In the genomic region with DNA sequence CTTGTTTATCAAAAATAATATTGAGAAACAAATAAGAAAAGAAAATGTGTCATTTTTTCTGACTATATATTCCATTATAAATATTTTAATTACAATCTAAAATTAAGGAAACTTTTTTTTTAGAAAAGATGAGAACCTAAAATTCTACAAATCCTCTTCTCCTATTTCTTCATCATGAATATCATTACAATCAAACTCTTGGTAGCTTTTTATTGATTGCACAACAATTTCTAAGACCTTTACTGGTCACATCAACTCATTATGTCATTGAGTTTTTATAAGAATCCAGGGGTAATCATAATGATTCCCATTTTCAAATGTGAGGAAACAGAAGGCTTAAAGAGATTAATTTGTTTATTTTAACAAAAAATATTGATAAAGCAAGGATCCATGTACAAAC, we compare ENCODE assay signal across 29 cellular contexts.
"Had no signal": no experiment of that assay in that cellular context is flagged by ENCODE, and none has a peak within 500 bp of the region (broad histone marks: within the 10 kb centered on the region; RNA-seq: fewer than 3 reads in every experiment).

No MANE protein-coding gene starts in this region.

- ATAC-seq: stimulated activated effector memory CD8-positive, alpha-beta T cell treated with anti-CD3 and anti-CD28 coated beads, Interleukin-12 subunit alpha, Interleukin-12 subunit beta, amount 100 ng/mL, for 72 hours; stimulated activated memory B cell treated with anti-CD40 and anti-IgM and Interleukin-4, amounts not matched to agents 10 μg/mL and 1 μg/mL and 100 μg/mL, for 72 hours; stimulated activated naive B cell treated with anti-CD40 and anti-IgM and Interleukin-4, amounts not matched to agents 10 μg/mL and 1 μg/mL and 100 μg/mL, for 72 hours; stimulated activated naive CD8-positive, alpha-beta T cell treated with anti-CD3 and anti-CD28 coated beads, Interleukin-15, amount 100 ng/mL, for 72 hours; stimulated activated naive CD8-positive, alpha-beta T cell treated with anti-CD3 and anti-CD28 coated beads, Interleukin-15, Interleukin-2, amounts not matched to agents 100 U/mL and 50 U/mL, for 24 hours; upper lobe of right lung had no signal

- H3K27ac Mint-ChIP-seq: stimulated activated effector memory CD8-positive, alpha-beta T cell treated with anti-CD3 and anti-CD28 coated beads, Interleukin-12 subunit alpha, Interleukin-12 subunit beta, amount 100 ng/mL, for 72 hours; stimulated activated memory B cell treated with anti-CD40 and anti-IgM and Interleukin-4, amounts not matched to agents 10 μg/mL and 1 μg/mL and 100 μg/mL, for 72 hours; stimulated activated naive B cell treated with anti-CD40 and anti-IgM and Interleukin-4, amounts not matched to agents 10 μg/mL and 1 μg/mL and 100 μg/mL, for 72 hours; stimulated activated naive CD8-positive, alpha-beta T cell treated with anti-CD3 and anti-CD28 coated beads, Interleukin-15, amount 100 ng/mL, for 72 hours; stimulated activated naive CD8-positive, alpha-beta T cell treated with anti-CD3 and anti-CD28 coated beads, Interleukin-15, Interleukin-2, amounts not matched to agents 100 ng/mL and 50 ng/mL, for 24 hours; type B pancreatic cell had no signal

- H3K9me3 Mint-ChIP-seq: type B pancreatic cell had no signal

- FAIRE-seq: urothelium cell line had no signal

- H3K4me1 Mint-ChIP-seq: stimulated activated effector memory CD8-positive, alpha-beta T cell treated with anti-CD3 and anti-CD28 coated beads, Interleukin-12 subunit alpha, Interleukin-12 subunit beta, amount 100 ng/mL, for 72 hours; stimulated activated memory B cell treated with anti-CD40 and anti-IgM and Interleukin-4, amounts not matched to agents 10 μg/mL and 1 μg/mL and 100 μg/mL, for 72 hours; stimulated activated naive B cell treated with anti-CD40 and anti-IgM and Interleukin-4, amounts not matched to agents 10 μg/mL and 1 μg/mL and 100 μg/mL, for 72 hours; stimulated activated naive CD8-positive, alpha-beta T cell treated with anti-CD3 and anti-CD28 coated beads, Interleukin-15, amount 100 ng/mL, for 72 hours had no signal

- H3K36me3 ChIP-seq: stomach, suprapubic skin, thoracic aorta, thyroid gland, tibial artery, tibial nerve, transverse colon, upper lobe of left lung, upper lobe of right lung, vagina had no signal

- H3K36me3 Mint-ChIP-seq: stimulated activated effector memory CD8-positive, alpha-beta T cell treated with anti-CD3 and anti-CD28 coated beads, Interleukin-12 subunit alpha, Interleukin-12 subunit beta, amount 100 ng/mL, for 72 hours; stimulated activated memory B cell treated with anti-CD40 and anti-IgM and Interleukin-4, amounts not matched to agents 10 μg/mL and 1 μg/mL and 100 μg/mL, for 72 hours; stimulated activated naive B cell treated with anti-CD40 and anti-IgM and Interleukin-4, amounts not matched to agents 10 μg/mL and 1 μg/mL and 100 μg/mL, for 72 hours; type B pancreatic cell had no signal

- H3K4me1 ChIP-seq: stomach, suprapubic skin, testis, thyroid gland, tibial artery, tibial nerve, transverse colon, upper lobe of left lung, upper lobe of right lung, uterus, vagina had no signal

- H3K27me3 ChIP-seq: stomach, suprapubic skin, testis, thyroid gland, tibial artery, tibial nerve, transverse colon, upper lobe of left lung, upper lobe of right lung, uterus, vagina had no signal

- H3K27ac ChIP-seq: stomach, suprapubic skin, testis, thoracic aorta, thyroid gland, tibial artery, tibial nerve, transverse colon, upper lobe of left lung, upper lobe of right lung, uterus, vagina had no signal

- DNase-seq: stimulated activated CD4-positive, alpha-beta T cell treated with anti-CD3 and anti-CD28 coated beads, Interleukin-2, amount 100 ng/mL, for 48 hours; stimulated activated CD4-positive, alpha-beta T cell treated with anti-CD3 and anti-CD28 coated beads, Interleukin-4, amount 100 ng/mL, for 1 hour; stimulated activated CD4-positive, alpha-beta T cell treated with anti-CD3 and anti-CD28 coated beads, Interleukin-4, amount 100 ng/mL, for 24 hours; stimulated activated CD4-positive, alpha-beta T cell treated with anti-CD3 and anti-CD28 coated beads, Interleukin-4, amount 100 ng/mL, for 4 hours; stimulated activated CD8-positive, alpha-beta memory T cell treated with anti-CD3 and anti-CD28 coated beads, Interleukin-4, amount 100 ng/mL, for 48 hours; stimulated activated naive B cell treated with anti-CD40 and anti-IgM and Interleukin-4, amounts not matched to agents 10 μg/mL and 1 μg/mL and 100 μg/mL, for 72 hours; stimulated activated naive CD4-positive, alpha-beta T cell; stimulated activated naive CD4-positive, alpha-beta T cell treated with Interleukin-2 at 50 U/mL for 16 hours; stimulated activated naive CD8-positive, alpha-beta T cell treated with anti-CD3 and anti-CD28 coated beads, Interleukin-15, amount 100 ng/mL, for 72 hours; stimulated activated naive CD8-positive, alpha-beta T cell treated with anti-CD3 and anti-CD28 coated beads, Interleukin-15, Interleukin-2, amounts not matched to agents 100 U/mL and 50 U/mL, for 24 hours; stomach; substantia nigra; testis; thyroid gland; tibial artery; transverse colon; trophoblast cell; upper lobe of left lung; upper lobe of right lung; uterus had no signal

- H3K4me3 ChIP-seq: stomach, suprapubic skin, testis, thoracic aorta, thyroid gland, tibial artery, tibial nerve, transverse colon, upper lobe of left lung, upper lobe of right lung, uterus, vagina had no signal

- H3K27me3 Mint-ChIP-seq: stimulated activated memory B cell treated with anti-CD40 and anti-IgM and Interleukin-4, amounts not matched to agents 10 μg/mL and 1 μg/mL and 100 μg/mL, for 72 hours; stimulated activated naive B cell treated with anti-CD40 and anti-IgM and Interleukin-4, amounts not matched to agents 10 μg/mL and 1 μg/mL and 100 μg/mL, for 72 hours; stimulated activated naive CD8-positive, alpha-beta T cell treated with anti-CD3 and anti-CD28 coated beads, Interleukin-15, amount 100 ng/mL, for 72 hours; stimulated activated naive CD8-positive, alpha-beta T cell treated with anti-CD3 and anti-CD28 coated beads, Interleukin-15, Interleukin-2, amounts not matched to agents 100 ng/mL and 50 ng/mL, for 24 hours; type B pancreatic cell had no signal

- H3K4me3 Mint-ChIP-seq: stimulated activated effector memory CD8-positive, alpha-beta T cell treated with anti-CD3 and anti-CD28 coated beads, Interleukin-12 subunit alpha, Interleukin-12 subunit beta, amount 100 ng/mL, for 72 hours; stimulated activated memory B cell treated with anti-CD40 and anti-IgM and Interleukin-4, amounts not matched to agents 10 μg/mL and 1 μg/mL and 100 μg/mL, for 72 hours; stimulated activated naive B cell treated with anti-CD40 and anti-IgM and Interleukin-4, amounts not matched to agents 10 μg/mL and 1 μg/mL and 100 μg/mL, for 72 hours; stimulated activated naive CD8-positive, alpha-beta T cell treated with anti-CD3 and anti-CD28 coated beads, Interleukin-15, amount 100 ng/mL, for 72 hours; stimulated activated naive CD8-positive, alpha-beta T cell treated with anti-CD3 and anti-CD28 coated beads, Interleukin-15, Interleukin-2, amounts not matched to agents 100 ng/mL and 50 ng/mL, for 24 hours; type B pancreatic cell had no signal

- H3K9me3 ChIP-seq: testis, thoracic aorta, thyroid gland, transverse colon, upper lobe of right lung, uterus, vagina had no signal
